1 cellular context compared by ENCODE assay signal in the genomic region with DNA sequence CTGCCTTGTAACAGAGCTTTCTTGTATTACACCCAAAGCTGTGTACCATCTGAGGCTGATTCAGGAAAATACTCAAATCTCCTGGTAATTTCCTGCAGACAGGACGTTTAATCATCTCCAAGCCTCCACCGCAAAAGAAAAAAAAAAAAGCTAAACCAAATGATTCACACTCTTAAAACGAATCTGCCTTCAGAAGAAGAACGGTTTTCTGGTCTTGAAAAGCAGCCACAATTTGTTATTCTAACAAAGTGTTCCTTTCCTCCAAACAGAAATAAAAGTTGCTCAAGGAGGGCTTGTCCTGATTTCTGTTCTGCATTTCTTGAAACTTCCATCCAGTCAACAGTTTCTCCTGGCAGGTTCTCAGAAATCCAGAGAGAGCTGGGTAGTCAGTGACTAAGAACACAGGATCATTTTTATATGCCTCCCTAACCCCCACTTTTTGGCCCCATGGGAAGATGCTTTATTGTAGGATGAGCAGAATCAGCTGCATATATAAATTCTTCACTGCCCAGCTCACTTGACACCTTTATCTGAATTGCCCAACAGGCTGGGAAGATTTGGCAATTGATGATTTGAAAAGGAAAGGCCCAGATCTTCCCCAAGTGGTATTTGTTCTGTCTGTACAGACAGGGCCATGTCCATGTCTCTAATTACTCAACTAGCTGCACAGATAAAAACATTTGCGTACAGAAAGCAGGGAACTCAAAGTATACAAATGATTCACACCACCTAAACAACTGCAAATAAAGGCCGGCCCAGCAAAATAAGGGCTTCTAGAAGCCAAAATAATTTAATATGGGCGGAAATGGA.
TF ChIP-seq lines count a peak whose summit lies in the region.

No MANE protein-coding gene starts in this region.

TF ChIP-seq in SK-N-SH, 30 proteins besides CTCF, POLR2A, EP300 and RAD21 (continued from another document):
- TF ChIP-seq, protein P1, sequence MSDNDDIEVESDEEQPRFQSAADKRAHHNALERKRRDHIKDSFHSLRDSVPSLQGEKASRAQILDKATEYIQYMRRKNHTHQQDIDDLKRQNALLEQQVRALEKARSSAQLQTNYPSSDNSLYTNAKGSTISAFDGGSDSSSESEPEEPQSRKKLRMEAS (IDR thresholded peaks at IDR 0.05; ENCODE audit: low read depth): no peak
- TF ChIP-seq MXI1 (IDR thresholded peaks at IDR 0.05; ENCODE audit: low read depth, low read length) (no peak), NFIC (IDR thresholded peaks at IDR 0.05; ENCODE audit: borderline replicate concordance) (peak; percentile 42; the same call in 1 of the 2 replicates), TAF1 (IDR thresholded peaks at IDR 0.05; ENCODE audit: borderline replicate concordance, low read depth, low read length) (no peak)
- TF ChIP-seq, protein P2, sequence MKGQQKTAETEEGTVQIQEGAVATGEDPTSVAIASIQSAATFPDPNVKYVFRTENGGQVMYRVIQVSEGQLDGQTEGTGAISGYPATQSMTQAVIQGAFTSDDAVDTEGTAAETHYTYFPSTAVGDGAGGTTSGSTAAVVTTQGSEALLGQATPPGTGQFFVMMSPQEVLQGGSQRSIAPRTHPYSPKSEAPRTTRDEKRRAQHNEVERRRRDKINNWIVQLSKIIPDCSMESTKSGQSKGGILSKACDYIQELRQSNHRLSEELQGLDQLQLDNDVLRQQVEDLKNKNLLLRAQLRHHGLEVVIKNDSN (IDR thresholded peaks at IDR 0.05; ENCODE audit: borderline replicate concordance, low read depth): 0 out of 2 replicates have a peak, but pooled peaks have one; percentile 9
